In genomic region chr20:24560571-24561485, GRCh38 we compare ENCODE assay signal across 18 cellular contexts.
"Had no signal": no experiment of that assay in that cellular context is flagged by ENCODE, and none has a peak within 500 bp of the region (broad histone marks: within the 10 kb centered on the region; RNA-seq: fewer than 3 reads in every experiment).

No MANE protein-coding gene starts in this region.

- H3K27me3 Mint-ChIP-seq: progenitor cell of endocrine pancreas had no signal

- H3K36me3 Mint-ChIP-seq: activated naive CD8-positive, alpha-beta T cell treated with anti-CD3 and anti-CD28 coated beads for 36 hours had no signal

- H3K27ac Mint-ChIP-seq: activated CD8-positive, alpha-beta T cell treated with anti-CD3 and anti-CD28 coated beads for 36 hours; activated naive CD8-positive, alpha-beta T cell treated with anti-CD3 and anti-CD28 coated beads for 36 hours; nephron; progenitor cell of endocrine pancreas; T-helper 1 cell treated with Interleukin-12 subunit alpha and Interleukin-12 subunit beta and Interleukin-4 antibody, amounts not matched to agents 30 μg/mL and 1 μg/mL, for 36 hours had no signal

- H3K36me3 ChIP-seq: transverse colon had no signal

- H3K4me3 Mint-ChIP-seq: activated CD8-positive, alpha-beta T cell treated with anti-CD3 and anti-CD28 coated beads for 36 hours; activated naive CD8-positive, alpha-beta T cell treated with anti-CD3 and anti-CD28 coated beads for 36 hours; nephron; T-helper 1 cell treated with Interleukin-12 subunit alpha and Interleukin-12 subunit beta and Interleukin-4 antibody, amounts not matched to agents 30 μg/mL and 1 μg/mL, for 36 hours had no signal

- H3K27ac ChIP-seq: transverse colon had no signal

- DNase-seq: activated CD4-positive, alpha-beta T cell treated with anti-CD3 and anti-CD28 coated beads for 4 hours; activated CD8-positive, alpha-beta T cell treated with anti-CD3 and anti-CD28 coated beads for 36 hours; activated gamma-delta T cell; activated naive CD8-positive, alpha-beta T cell treated with anti-CD3 and anti-CD28 coated beads for 36 hours; activated T-cell treated with anti-CD3 and anti-CD28 coated beads, Interleukin-2, amount 50 U/mL, for 48 hours; amygdala; hippocampal formation; occipital lobe; right cardiac atrium; small intestine; stimulated activated CD4-positive, alpha-beta T cell treated with anti-CD3 and anti-CD28 coated beads, Interleukin-4, amount 100 ng/mL, for 4 hours; stimulated activated CD8-positive, alpha-beta memory T cell treated with anti-CD3 and anti-CD28 coated beads, Interleukin-4, amount 100 ng/mL, for 48 hours; stimulated activated naive CD4-positive, alpha-beta T cell treated with Interleukin-2 at 50 U/mL for 16 hours; transverse colon had no signal

- ATAC-seq: activated CD8-positive, alpha-beta T cell treated with anti-CD3 and anti-CD28 coated beads for 36 hours; esophagus mucosa had no signal

- H3K27me3 ChIP-seq: transverse colon had no signal

- H3K4me1 ChIP-seq: transverse colon had no signal

- H3K9me3 ChIP-seq: transverse colon had no signal

- H3K4me1 Mint-ChIP-seq: activated naive CD8-positive, alpha-beta T cell treated with anti-CD3 and anti-CD28 coated beads for 36 hours; nephron had no signal

- H3K4me3 ChIP-seq: transverse colon had no signal
